In the genomic region with DNA sequence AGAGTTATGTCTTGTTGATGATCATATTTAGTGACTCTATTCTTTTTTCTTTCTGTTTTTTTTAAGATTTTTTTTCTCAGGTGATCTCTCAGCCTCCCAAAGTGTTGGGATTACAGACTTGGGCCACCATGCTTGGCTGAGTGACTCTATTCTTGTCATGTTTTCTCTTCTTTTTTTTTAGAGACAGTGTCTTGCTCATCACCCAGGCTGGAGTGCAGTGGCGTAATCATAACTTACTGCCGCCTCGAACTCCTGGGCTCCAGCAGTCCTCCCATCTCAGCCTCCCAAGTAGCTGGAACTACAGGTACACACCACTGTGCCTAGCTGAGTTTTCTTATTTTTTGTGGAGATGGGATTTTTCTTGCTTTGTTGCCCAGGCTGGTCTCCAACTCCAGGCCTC, we compare ENCODE assay signal across 16 cellular contexts. TPM values are rescaled to one million over a fixed set of nuclear protein-coding genes. Genes with fewer than 3 reads are reported as not detected.
A peak's percentile ranks its signal among the peaks of the same experiment; 100 is the strongest.
DNase-seq lines count a peak whose midpoint lies in the region; TF ChIP-seq lines count a peak whose summit lies in the region.
"Had no signal": no experiment of that assay in that cellular context is flagged by ENCODE, and none has a peak within 500 bp of the region (broad histone marks: within the 10 kb centered on the region; RNA-seq: fewer than 3 reads in every experiment).

No MANE protein-coding gene starts in this region.

- H2AFZ ChIP-seq in mammary epithelial cell (ENCODE audit: low read depth, low read length), result no peak overlapping the region

- TF ChIP-seq CTCF in MCF 10A (IDR thresholded peaks at IDR 0.05; ENCODE audit: unreplicated experiment) (no peak), mammary epithelial cell (conservative IDR thresholded peaks at IDR 0.05 in 1 of 2, IDR thresholded peaks at IDR 0.05 in 1 of 2; ENCODE audit: extremely low read depth in 1 of 2, insufficient read depth in 1 of 2, low read depth in 1 of 2, low read length in 2 of 2) (no peak), right atrium auricular region (IDR thresholded peaks at IDR 0.05) (no peak), osteocyte (IDR thresholded peaks at IDR 0.05) (no peak)

- CTCF ChIA-PET in MCF 10A (lab: Yijun Ruan, JAX), result interaction anchor here (0.5 to 0.6 kb wide), 2 partner anchors 36 to 71 kb away, joined by 3 to 4 read pairs; no protein-coding TSS in a partner anchor
- CTCF ChIA-PET in mammary epithelial cell (lab: Charles Lee; ENCODE audit: low non-redundant PET), result no interaction called here

- WGBS in mammary epithelial cell (ENCODE audit: low coverage, missing lambda C conversion rate), result no CpG with 5 or more reads among the region's 3 CpGs

- no peak overlapping the region for H3K4me3 Mint-ChIP-seq in MCF 10A (ENCODE audit: unreplicated experiment)
- no peak overlapping the region for H3K4me3 Mint-ChIP-seq in osteocyte (ENCODE audit: unreplicated experiment)
- H3K4me3 Mint-ChIP-seq: CD8-positive, alpha-beta memory T cell had no signal

- no peaks in the 10 kb centered on the region for H4K20me1 ChIP-seq in mammary epithelial cell (ENCODE audit: insufficient read depth, low read length)

- intact Hi-C loops in MCF 10A (cut with micrococcal nuclease), result no loop called here
- intact Hi-C loops in mammary epithelial cell (cut with micrococcal nuclease), result no loop called here
- intact Hi-C loops in cardiac septum (cut with DNase I), result no loop called here

- no peak overlapping the region for H3K9ac ChIP-seq in mammary epithelial cell (ENCODE audit: insufficient read depth, low read length)
- H3K9ac ChIP-seq: BLaER1 had no signal

- H3K36me3 Mint-ChIP-seq in MCF 10A (ENCODE audit: insufficient read depth, unreplicated experiment), result peaks cover 31% of the 10 kb centered on the region
- peaks cover 10% of the 10 kb centered on the region for H3K36me3 Mint-ChIP-seq in osteocyte (ENCODE audit: unreplicated experiment)

- no peak overlapping the region for H3K4me3 ChIP-seq in mammary epithelial cell (replicated peaks in 1 of 3; ENCODE audit: insufficient read depth in 1 of 3, low read depth in 2 of 3, low read length in 3 of 3)
- no peak overlapping the region for H3K4me3 ChIP-seq in right atrium auricular region
- H3K4me3 ChIP-seq in SJCRH30, result no peak overlapping the region
- H3K4me3 ChIP-seq: BLaER1, HAP-1 had no signal

- dilution Hi-C loops in mammary epithelial cell (cut with HindIII; ENCODE audit: low sequenced_read_pairs), result no loop called here

- H3K27me3 Mint-ChIP-seq in MCF 10A (ENCODE audit: insufficient read depth, unreplicated experiment) (no peaks in the 10 kb centered on the region), osteocyte (ENCODE audit: unreplicated experiment) (no peaks in the 10 kb centered on the region)
- H3K27me3 Mint-ChIP-seq: CD8-positive, alpha-beta memory T cell had no signal

- H3K4me2 ChIP-seq in mammary epithelial cell (ENCODE audit: insufficient read depth, low read depth, low read length), result no peak overlapping the region
- H3K4me2 ChIP-seq: BLaER1 had no signal

- no peaks in the 10 kb centered on the region for H3K9me3 Mint-ChIP-seq in MCF 10A (ENCODE audit: unreplicated experiment)
- no peaks in the 10 kb centered on the region for H3K9me3 Mint-ChIP-seq in osteocyte (ENCODE audit: unreplicated experiment)
- H3K9me3 Mint-ChIP-seq: CD8-positive, alpha-beta memory T cell had no signal

- H3K27ac ChIP-seq in mammary epithelial cell (ENCODE audit: insufficient read depth, low read depth, low read length) (no peak overlapping the region), right atrium auricular region (peak overlapping the region; percentile 31 to 57), SJCRH30 (no peak overlapping the region)
- H3K27ac ChIP-seq: 22Rv1, BLaER1 had no signal

- POLR2A ChIA-PET in MCF 10A (lab: Yijun Ruan, JAX), result no interaction called here

- H3K27ac Mint-ChIP-seq in MCF 10A (ENCODE audit: low read depth, unreplicated experiment), result peak overlapping the region; percentile 28
- peak overlapping the region; percentile 52 for H3K27ac Mint-ChIP-seq in osteocyte (ENCODE audit: unreplicated experiment)

- H3K9me3 ChIP-seq in mammary epithelial cell (replicated peaks; ENCODE audit: insufficient read depth, low read length), result no peaks in the 10 kb centered on the region
- no peaks in the 10 kb centered on the region for H3K9me3 ChIP-seq in right atrium auricular region
- H3K9me3 ChIP-seq in SJCRH30 (replicated peaks), result no peaks in the 10 kb centered on the region
- H3K9me3 ChIP-seq: BLaER1, Caco-2, HAP-1 had no signal

- in situ Hi-C loops in mammary epithelial cell (cut with MboI; ENCODE audit: low sequenced_read_pairs in 2 of 2), result no loop called here

- no peaks in the 10 kb centered on the region for H3K27me3 ChIP-seq in mammary epithelial cell (ENCODE audit: insufficient read depth, low read length)
- no peaks in the 10 kb centered on the region for H3K27me3 ChIP-seq in right atrium auricular region
- no peaks in the 10 kb centered on the region for H3K27me3 ChIP-seq in SJCRH30
- H3K27me3 ChIP-seq: BLaER1 had no signal

- peaks cover 2% of the 10 kb centered on the region for H3K36me3 ChIP-seq in mammary epithelial cell (ENCODE audit: insufficient read depth, low read length)
- peaks cover 4% of the 10 kb centered on the region for H3K36me3 ChIP-seq in right atrium auricular region
- H3K36me3 ChIP-seq in SJCRH30, result peaks cover 30% of the 10 kb centered on the region

- peaks cover 62% of the 10 kb centered on the region for H3K79me2 ChIP-seq in mammary epithelial cell (ENCODE audit: insufficient read depth, low read length)

- BruUV-seq in MCF 10A (replicated peaks; lab: Mats Ljungman, UMichigan) (no TSS peak), mammary epithelial cell (replicated peaks; lab: Mats Ljungman, UMichigan) (no TSS peak)

- H3K4me1 Mint-ChIP-seq in MCF 10A (ENCODE audit: insufficient read depth, unreplicated experiment) (peaks cover 10% of the 10 kb centered on the region), osteocyte (ENCODE audit: unreplicated experiment) (peaks cover 7% of the 10 kb centered on the region)

- DNase-seq in MCF 10A (ENCODE audit: unreplicated experiment) (no peak), mammary epithelial cell (no peak), right atrium auricular region (ENCODE audit: low spot score) (no peak), cardiac septum (ENCODE audit: low spot score) (no peak), osteocyte (ENCODE audit: extremely low spot score, unreplicated experiment) (no peak), SJCRH30 (no peak)
- DNase-seq in activated naive CD4-positive, alpha-beta T cell treated with anti-CD3 and anti-CD28 coated beads, Interleukin-2, amount 50 U/mL, for 16 hours, result no peak
- no peak for DNase-seq in stimulated activated CD4-positive, alpha-beta T cell treated with anti-CD3 and anti-CD28 coated beads, Interleukin-12 subunit alpha, Interleukin-12 subunit beta, amount 100 ng/mL, for 4 hours
- DNase-seq: AML-193; Caco-2; CD8-positive, alpha-beta memory T cell; DND-41; GDM1 had no signal

- H3K4me1 ChIP-seq in mammary epithelial cell (ENCODE audit: insufficient read depth, low read length) (no peaks in the 10 kb centered on the region), right atrium auricular region (peaks cover 0 to 14% of the 10 kb centered on the region in 2 donors), SJCRH30 (no peaks in the 10 kb centered on the region)
- H3K4me1 ChIP-seq: BLaER1, Caco-2, HAP-1 had no signal

RNA-seq across cellular contexts. Expression of gene ZMYM4, which starts 36.9 kb away (rescaled TPM):
- total RNA-seq in MCF 10A (2022), result 62.0 and 70.1 TPM in 2 replicates
- total RNA-seq in mammary epithelial cell, result 10 to 100 TPM; 34.3 to 47.9 TPM
- polyA plus RNA-seq in mammary epithelial cell, result 17.0 TPM
- polyA minus RNA-seq in mammary epithelial cell, result 36.7 TPM
- total RNA-seq in right atrium auricular region, result 10 to 100 TPM; 20.2 to 21.1 TPM
- total RNA-seq in cardiac septum, result 36.1 TPM
- total RNA-seq in osteocyte, result 58.3 and 65.9 TPM in 2 replicates
- total RNA-seq in SJCRH30 (2014; rRNA removed; shearing (Covaris generic)), result 57.0 and 61.6 TPM in 2 replicates

Comparison
In these comparisons a context has a peak if more than half of its experiments do, and no peak if none do; other contexts are left out.
1. H3K27ac ChIP-seq: peak in right atrium auricular region (2 of 2); none in mammary epithelial cell (single experiment) and SJCRH30 (single experiment).